23 cellular contexts compared by ENCODE assay signal in the genomic region with DNA sequence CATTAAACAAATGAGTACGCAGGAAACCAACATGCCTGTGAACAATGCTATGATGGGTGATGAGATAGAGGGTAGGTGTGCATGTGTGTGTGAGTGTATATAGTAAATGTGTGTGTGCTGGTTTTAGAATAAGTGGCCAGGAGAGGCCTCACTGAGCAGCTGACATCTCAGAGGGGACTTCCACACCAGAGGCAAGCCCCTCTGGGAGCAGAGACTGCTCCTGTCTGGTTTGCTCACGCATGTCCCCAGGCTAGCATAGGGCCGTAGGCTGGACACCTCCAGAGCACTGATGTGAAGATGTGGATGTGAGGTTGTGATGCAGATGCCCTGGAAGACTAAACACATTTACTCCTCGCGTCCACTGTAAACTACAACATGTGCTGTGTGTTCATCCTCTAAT.
DNase-seq lines count a peak whose midpoint lies in the region; ATAC-seq, FAIRE-seq and TF ChIP-seq lines count a peak whose summit lies in the region.
"Had no signal": no experiment of that assay in that cellular context is flagged by ENCODE, and none has a peak within 500 bp of the region (broad histone marks: within the 10 kb centered on the region; RNA-seq: fewer than 3 reads in every experiment).

No MANE protein-coding gene starts in this region.

- H3K9me3 ChIP-seq in HepG2 (ENCODE audit: low read length): no peaks in the 10 kb centered on the region
- H3K9me3 ChIP-seq in right lobe of liver: no peaks in the 10 kb centered on the region
- H3K9me3 ChIP-seq: BE2C, BLaER1 had no signal

- H3K36me3 Mint-ChIP-seq in stimulated activated effector memory CD8-positive, alpha-beta T cell treated with anti-CD3 and anti-CD28 coated beads, Interleukin-12 subunit alpha, Interleukin-12 subunit beta, amount 100 ng/mL, for 72 hours: no peaks in the 10 kb centered on the region
- no peaks in the 10 kb centered on the region for H3K36me3 Mint-ChIP-seq in activated CD4-positive, alpha-beta T cell treated with anti-CD3 and anti-CD28 coated beads for 36 hours (ENCODE audit: low read depth)
- H3K36me3 Mint-ChIP-seq: CD4-positive, alpha-beta memory T cell; CD4-positive, CD25-positive, alpha-beta regulatory T cell had no signal

- no peak overlapping the region for H3K27ac Mint-ChIP-seq in stimulated activated effector memory CD8-positive, alpha-beta T cell treated with anti-CD3 and anti-CD28 coated beads, Interleukin-12 subunit alpha, Interleukin-12 subunit beta, amount 100 ng/mL, for 72 hours
- H3K27ac Mint-ChIP-seq in activated CD4-positive, alpha-beta T cell treated with anti-CD3 and anti-CD28 coated beads for 36 hours: no peak overlapping the region
- H3K27ac Mint-ChIP-seq: CD14-positive monocyte; CD4-positive, alpha-beta memory T cell; CD4-positive, CD25-positive, alpha-beta regulatory T cell; CD8-positive, alpha-beta memory T cell had no signal

- no peak for DNase-seq in HepG2 (ENCODE audit: low spot score)
- DNase-seq in right lobe of liver: no peak
- no peak for DNase-seq in bronchial epithelial cell (ENCODE audit: low read depth)
- no peak for DNase-seq in stimulated activated effector memory CD8-positive, alpha-beta T cell treated with anti-CD3 and anti-CD28 coated beads, Interleukin-12 subunit alpha, Interleukin-12 subunit beta, amount 100 ng/mL, for 72 hours (ENCODE audit: low spot score in 2 of 2)
- no peak for DNase-seq in activated naive CD4-positive, alpha-beta T cell treated with Interleukin-2 at 50 U/mL for 16 hours
- DNase-seq in activated CD4-positive, alpha-beta T cell treated with anti-CD3 and anti-CD28 coated beads for 36 hours: no peak
- DNase-seq: 8988T; ACHN; BE2C; C1 segment of cervical spinal cord; CD4-positive, alpha-beta memory T cell; CD4-positive, CD25-positive, alpha-beta regulatory T cell; CD8-positive, alpha-beta memory T cell; COR-L47; DMS79 treated with DMSO at 0.1 percent for 48 hours; GF-D8 had no signal

- BruUV-seq in HepG2 (replicated peaks; lab: Mats Ljungman, UMichigan): no TSS peak

- H3K27me3 Mint-ChIP-seq in activated CD4-positive, alpha-beta T cell treated with anti-CD3 and anti-CD28 coated beads for 36 hours: peaks cover 2% of the 10 kb centered on the region
- H3K27me3 Mint-ChIP-seq: CD4-positive, CD25-positive, alpha-beta regulatory T cell had no signal

- intact Hi-C loops in HepG2 (cut with micrococcal nuclease; ENCODE audit: unreplicated experiment) (no loop called here), right lobe of liver (cut with DNase I) (no loop called here)
- intact Hi-C loops in activated CD4-positive, alpha-beta T cell treated with anti-CD3 and anti-CD28 coated beads for 36 hours (cut with DNase I, micrococcal nuclease): no loop called here

- no peak for FAIRE-seq in HepG2 (lab: Jason Lieb, UNC)
- FAIRE-seq in bronchial epithelial cell (lab: Jason Lieb, UNC): peak; percentile 90
- FAIRE-seq: A204.1, G401.6, GM12892, GM19239 had no signal

- no peak overlapping the region for H3K4me2 ChIP-seq in HepG2 (ENCODE audit: low read depth, low read length)
- H3K4me2 ChIP-seq: BLaER1 had no signal

- POLR2A ChIA-PET in HepG2 (lab: Yijun Ruan, JAX): no interaction called here
- POLR2A ChIA-PET in activated CD4-positive, alpha-beta T cell treated with anti-CD3 and anti-CD28 coated beads for 36 hours (lab: Charles Lee): no interaction called here

- H2AFZ ChIP-seq in HepG2 (ENCODE audit: low read length): no peak overlapping the region

- ATAC-seq in HepG2 (peak; percentile 18; the same call in 2 of the 3 replicates), right lobe of liver (no peak), GM18505 (IDR thresholded peaks at IDR 0.05; ENCODE audit: unreplicated experiment) (no peak)
- peak; percentile 11 for ATAC-seq in stimulated activated effector memory CD8-positive, alpha-beta T cell treated with anti-CD3 and anti-CD28 coated beads, Interleukin-12 subunit alpha, Interleukin-12 subunit beta, amount 100 ng/mL, for 72 hours
- no peak for ATAC-seq in activated CD4-positive, alpha-beta T cell treated with anti-CD3 and anti-CD28 coated beads for 36 hours

- CTCF ChIA-PET in HepG2 (lab: Yijun Ruan, JAX; ENCODE audit: low intra/inter-chr PET ratio, low total read pairs): no interaction called here
- CTCF ChIA-PET in activated CD4-positive, alpha-beta T cell treated with anti-CD3 and anti-CD28 coated beads for 36 hours (lab: Charles Lee): no interaction called here

- H3K4me3 Mint-ChIP-seq in stimulated activated effector memory CD8-positive, alpha-beta T cell treated with anti-CD3 and anti-CD28 coated beads, Interleukin-12 subunit alpha, Interleukin-12 subunit beta, amount 100 ng/mL, for 72 hours: no peak overlapping the region
- H3K4me3 Mint-ChIP-seq in activated CD4-positive, alpha-beta T cell treated with anti-CD3 and anti-CD28 coated beads for 36 hours: no peak overlapping the region
- H3K4me3 Mint-ChIP-seq: CD14-positive monocyte; CD4-positive, alpha-beta memory T cell; CD4-positive, CD25-positive, alpha-beta regulatory T cell; CD8-positive, alpha-beta memory T cell had no signal

- H3K27ac ChIP-seq in HepG2 (ENCODE audit: extremely low read length, insufficient read depth, low read length): no peak overlapping the region
- H3K27ac ChIP-seq in right lobe of liver: no peak overlapping the region
- H3K27ac ChIP-seq: BLaER1 had no signal

- no peaks in the 10 kb centered on the region for H3K27me3 ChIP-seq in HepG2 (ENCODE audit: control insufficient read depth in 1 of 2, insufficient read depth in 2 of 2, low read length in 2 of 2)
- H3K27me3 ChIP-seq in right lobe of liver: no peaks in the 10 kb centered on the region
- no peaks in the 10 kb centered on the region for H3K27me3 ChIP-seq in bronchial epithelial cell (ENCODE audit: control insufficient read depth, insufficient read depth, low read length)
- H3K27me3 ChIP-seq: BE2C, BLaER1 had no signal

- no peaks in the 10 kb centered on the region for H3K79me2 ChIP-seq in HepG2 (ENCODE audit: insufficient read depth, low read length)

- in situ Hi-C loops in HepG2 (cut with HindIII; ENCODE audit: extremely low pct_ligation_motif_present, low pct_unique_long_range_greater_than_20kb): no loop called here

- H3K9me3 Mint-ChIP-seq in stimulated activated effector memory CD8-positive, alpha-beta T cell treated with anti-CD3 and anti-CD28 coated beads, Interleukin-12 subunit alpha, Interleukin-12 subunit beta, amount 100 ng/mL, for 72 hours: no peaks in the 10 kb centered on the region
- no peaks in the 10 kb centered on the region for H3K9me3 Mint-ChIP-seq in activated CD4-positive, alpha-beta T cell treated with anti-CD3 and anti-CD28 coated beads for 36 hours (ENCODE audit: low read depth)
- H3K9me3 Mint-ChIP-seq: CD8-positive, alpha-beta memory T cell had no signal

- 100% methylated on average over 1 of the region's 5 CpGs for WGBS in HepG2 (ENCODE audit: low lambda C conversion rate)
- WGBS in right lobe of liver (ENCODE audit: insufficient coverage, low coverage, low lambda C conversion rate, missing lambda C conversion rate): 90% methylated on average over 3 of the region's 5 CpGs

- no peak for TF ChIP-seq RAD21 in HepG2 (CRISPR knock-in tag; IDR thresholded peaks at IDR 0.05)

- TF ChIP-seq CTCF in HepG2 (CRISPR knock-in tag; IDR thresholded peaks at IDR 0.05): no peak
- no peak for TF ChIP-seq CTCF in right lobe of liver (IDR thresholded peaks at IDR 0.05)
- TF ChIP-seq CTCF in bronchial epithelial cell (IDR thresholded peaks at IDR 0.05; ENCODE audit: insufficient read depth, low read length, severe bottlenecking): no peak

- no peak for TF ChIP-seq POLR2A in HepG2 (IDR thresholded peaks at IDR 0.05; ENCODE audit: insufficient read depth in 1 of 2, low read depth in 2 of 2, low read length in 2 of 2)
- TF ChIP-seq POLR2A in right lobe of liver (IDR thresholded peaks at IDR 0.05): no peak
- TF ChIP-seq POLR2A in GM18505 (IDR thresholded peaks at IDR 0.05; ENCODE audit: borderline replicate concordance, extremely low read depth, insufficient read depth, insufficient read length): no peak

- H3K4me1 ChIP-seq in HepG2 (ENCODE audit: insufficient read depth, low read length) (no peaks in the 10 kb centered on the region), right lobe of liver (no peaks in the 10 kb centered on the region)
- H3K4me1 ChIP-seq: BE2C, BLaER1 had no signal

- no peaks in the 10 kb centered on the region for H3K4me1 Mint-ChIP-seq in stimulated activated effector memory CD8-positive, alpha-beta T cell treated with anti-CD3 and anti-CD28 coated beads, Interleukin-12 subunit alpha, Interleukin-12 subunit beta, amount 100 ng/mL, for 72 hours
- no peaks in the 10 kb centered on the region for H3K4me1 Mint-ChIP-seq in activated CD4-positive, alpha-beta T cell treated with anti-CD3 and anti-CD28 coated beads for 36 hours
- H3K4me1 Mint-ChIP-seq: CD14-positive monocyte; CD4-positive, alpha-beta memory T cell; CD4-positive, CD25-positive, alpha-beta regulatory T cell; CD8-positive, alpha-beta memory T cell had no signal

- H3K9ac ChIP-seq in HepG2 (ENCODE audit: insufficient read depth, low read depth, low read length): no peak overlapping the region
- H3K9ac ChIP-seq: BLaER1 had no signal

- H3K4me3 ChIP-seq in HepG2 (replicated peaks in 1 of 3; ENCODE audit: insufficient read depth in 1 of 3, low read depth in 2 of 3, low read length in 3 of 3): no peak overlapping the region
- H3K4me3 ChIP-seq in right lobe of liver: no peak overlapping the region
- H3K4me3 ChIP-seq in bronchial epithelial cell (ENCODE audit: low read depth, low read length): no peak overlapping the region
- H3K4me3 ChIP-seq: BLaER1 had no signal

- TF ChIP-seq EP300 in HepG2 (IDR thresholded peaks at IDR 0.05; ENCODE audit: low read depth in 2 of 2, low read length in 2 of 2) (no peak), HepG2 (CRISPR knock-in tag; IDR thresholded peaks at IDR 0.05; ENCODE audit: borderline replicate concordance) (no peak)

- H3K36me3 ChIP-seq in HepG2 (replicated peaks in 1 of 2; ENCODE audit: control insufficient read depth in 1 of 2, insufficient read depth in 2 of 2, low read length in 2 of 2) (peaks cover 19 to 56% of the 10 kb centered on the region in 2 experiments), right lobe of liver (no peaks in the 10 kb centered on the region), bronchial epithelial cell (ENCODE audit: control insufficient read depth, insufficient read depth, low read length) (peaks cover 19% of the 10 kb centered on the region)
- H3K36me3 ChIP-seq: BE2C, BLaER1 had no signal

- no peaks in the 10 kb centered on the region for H4K20me1 ChIP-seq in HepG2 (ENCODE audit: insufficient read depth, low read length)
- H4K20me1 ChIP-seq: BLaER1 had no signal

TF ChIP-seq in HepG2, 621 proteins besides CTCF, POLR2A, EP300 and RAD21 (continues in another document):
- TF ChIP-seq ZNF264 (CRISPR knock-in tag; IDR thresholded peaks at IDR 0.05): no peak

Comparison
In these comparisons a context has a peak if more than half of its experiments do, and no peak if none do; other contexts are left out.
1. ATAC-seq: peak in HepG2 (single experiment) and stimulated activated effector memory CD8-positive, alpha-beta T cell treated with anti-CD3 and anti-CD28 coated beads, Interleukin-12 subunit alpha, Interleukin-12 subunit beta, amount 100 ng/mL, for 72 hours (single experiment); none in right lobe of liver (0 of 4), GM18505 (single experiment) and activated CD4-positive, alpha-beta T cell treated with anti-CD3 and anti-CD28 coated beads for 36 hours (single experiment).